9 cellular contexts compared by ENCODE assay signal in genomic region chr5:5886812-5887486, GRCh38.
A peak's percentile ranks its signal among the peaks of the same experiment; 100 is the strongest.
DNase-seq lines count a peak whose midpoint lies in the region; ATAC-seq and TF ChIP-seq lines count a peak whose summit lies in the region.
"Had no signal": no experiment of that assay in that cellular context is flagged by ENCODE, and none has a peak within 500 bp of the region (broad histone marks: within the 10 kb centered on the region; RNA-seq: fewer than 3 reads in every experiment).

No MANE protein-coding gene starts in this region.

- H3F3A ChIP-seq in MM.1S (ENCODE audit: insufficient read depth, low read length), result no peaks in the 10 kb centered on the region

- H3K4me2 ChIP-seq in MM.1S (ENCODE audit: low read depth, low read length), result peak overlapping the region; percentile 84

- DNase-seq in ELF-1 (ENCODE audit: low read depth, low spot score) (peak; percentile 50), MM.1S (peak; percentile 67), lower lobe of right lung (peak; percentile 51), cerebellar nuclear complex (lab: John Stamatoyannopoulos, UW) (no peak), G401 (ENCODE audit: low spot score) (no peak), NCI-H446 (lab: John Stamatoyannopoulos, UW) (no peak)
- DNase-seq in activated T-cell treated with anti-CD3 and anti-CD28 coated beads, Interleukin-2, amount 50 U/mL, for 48 hours, result peak; percentile 52 to 68

- no peaks in the 10 kb centered on the region for H3K79me2 ChIP-seq in MM.1S (ENCODE audit: low read length)

- H3K27ac ChIP-seq in MM.1S (ENCODE audit: low read length) (no peak overlapping the region), lower lobe of right lung (no peak overlapping the region)
- H3K27ac ChIP-seq: epithelial cell of prostate had no signal

- peak overlapping the region; percentile 78 for H2AFZ ChIP-seq in MM.1S (ENCODE audit: low read length)

- in situ Hi-C loops in G401 (cut with HindIII; ENCODE audit: low sequenced_read_pairs), result no loop called here

- H3K27me3 ChIP-seq in MM.1S (replicated peaks; ENCODE audit: insufficient read depth, low read length) (no peaks in the 10 kb centered on the region), lower lobe of right lung (ENCODE audit: low read depth) (no peaks in the 10 kb centered on the region)

- no peaks in the 10 kb centered on the region for H3K4me1 ChIP-seq in MM.1S (ENCODE audit: low read length)
- no peaks in the 10 kb centered on the region for H3K4me1 ChIP-seq in lower lobe of right lung

- intact Hi-C loops in lower lobe of right lung (cut with DNase I), result no loop called here

- H3K9me2 ChIP-seq in MM.1S (replicated peaks; ENCODE audit: insufficient read depth, low read length), result no peaks in the 10 kb centered on the region

- ATAC-seq in GM21528 (IDR thresholded peaks at IDR 0.05; ENCODE audit: low FRiP score, unreplicated experiment) (peak; percentile 71), lower lobe of right lung (peak; percentile 87 to 92)

- H3K4me3 ChIP-seq in MM.1S (ENCODE audit: low read length), result peak overlapping the region; percentile 45; the same call in 1 of the 2 replicates
- H3K4me3 ChIP-seq in lower lobe of right lung, result no peak overlapping the region

- TF ChIP-seq CTCF in MM.1S (IDR thresholded peaks at IDR 0.05; ENCODE audit: low read length), result peak; percentile 82
- TF ChIP-seq CTCF in lower lobe of right lung (IDR thresholded peaks at IDR 0.05), result peak; percentile 63

- no peaks in the 10 kb centered on the region for H3K36me3 ChIP-seq in MM.1S (replicated peaks; ENCODE audit: insufficient read depth, low read length)
- no peaks in the 10 kb centered on the region for H3K36me3 ChIP-seq in lower lobe of right lung

- H3K9ac ChIP-seq in MM.1S (ENCODE audit: low read length), result no peak overlapping the region

- no peaks in the 10 kb centered on the region for H4K20me1 ChIP-seq in MM.1S (ENCODE audit: insufficient read depth, low read length)

- no peaks in the 10 kb centered on the region for H3K9me3 ChIP-seq in MM.1S (replicated peaks; ENCODE audit: insufficient read depth, low read length)
- no peaks in the 10 kb centered on the region for H3K9me3 ChIP-seq in lower lobe of right lung

Comparison
In these comparisons a context has a peak if more than half of its experiments do, and no peak if none do; other contexts are left out.
1. DNase-seq: peak in ELF-1 (single experiment), MM.1S (single experiment), activated T-cell treated with anti-CD3 and anti-CD28 coated beads, Interleukin-2, amount 50 U/mL, for 48 hours (2 of 2) and lower lobe of right lung (single experiment); none in cerebellar nuclear complex (0 of 2), G401 (single experiment) and NCI-H446 (0 of 2).